2 cellular contexts compared by ENCODE assay signal in genomic region chr16:71840052-71840451, GRCh38.
TF ChIP-seq lines count a peak whose summit lies in the region.

No MANE protein-coding gene starts in this region.

TF ChIP-seq in SK-N-SH treated with all-trans-retinoic acid at 6 μM for 48 hours, 23 proteins besides CTCF, POLR2A, EP300 and RAD21:
- TF ChIP-seq POU6F1 (CRISPR knock-in tag; IDR thresholded peaks at IDR 0.05; ENCODE audit: borderline replicate concordance, low read depth) (no peak), ARNTL (CRISPR knock-in tag; IDR thresholded peaks at IDR 0.05; ENCODE audit: borderline replicate concordance, low read depth) (no peak), ZFP30 (CRISPR knock-in tag; IDR thresholded peaks at IDR 0.05) (no peak), PATZ1 (CRISPR knock-in tag; IDR thresholded peaks at IDR 0.05; ENCODE audit: borderline replicate concordance) (no peak), CSDC2 (CRISPR knock-in tag; IDR thresholded peaks at IDR 0.05) (no peak), TSHZ2 (CRISPR knock-in tag; IDR thresholded peaks at IDR 0.05) (no peak), SNAI2 (CRISPR knock-in tag; IDR thresholded peaks at IDR 0.05) (no peak), ISL1 (CRISPR knock-in tag; IDR thresholded peaks at IDR 0.05) (no peak), GLIS3 (CRISPR knock-in tag; IDR thresholded peaks at IDR 0.05) (no peak), ZNF8 (CRISPR knock-in tag; IDR thresholded peaks at IDR 0.05) (no peak), TOX (CRISPR knock-in tag; IDR thresholded peaks at IDR 0.05; ENCODE audit: borderline replicate concordance) (no peak), PPARA (CRISPR knock-in tag; IDR thresholded peaks at IDR 0.05; ENCODE audit: borderline replicate concordance) (no peak)

TF ChIP-seq in SK-N-SH, 30 proteins besides CTCF, POLR2A, EP300 and RAD21:
- TF ChIP-seq TAF1 (IDR thresholded peaks at IDR 0.05; ENCODE audit: borderline replicate concordance, low read depth, low read length), result no peak
- no peak for TF ChIP-seq YY1 (IDR thresholded peaks at IDR 0.05; ENCODE audit: low read depth)
- no peak for TF ChIP-seq MAX (IDR thresholded peaks at IDR 0.05; ENCODE audit: low read depth)
- TF ChIP-seq RXRA (IDR thresholded peaks at IDR 0.05; ENCODE audit: borderline replicate concordance, low read depth), result no peak
- TF ChIP-seq PBX3 (IDR thresholded peaks at IDR 0.05), result no peak
- TF ChIP-seq ELF1 (IDR thresholded peaks at IDR 0.05), result no peak
- no peak for TF ChIP-seq NRF1 (IDR thresholded peaks at IDR 0.05; ENCODE audit: low read depth, low read length)
- TF ChIP-seq ZBTB33 (IDR thresholded peaks at IDR 0.05; ENCODE audit: borderline replicate concordance, low read depth), result no peak
- no peak for TF ChIP-seq FOSL2 (IDR thresholded peaks at IDR 0.05; ENCODE audit: borderline replicate concordance, low read depth)
- TF ChIP-seq CHD2 (IDR thresholded peaks at IDR 0.05; ENCODE audit: low read length, partially characterized antibody), result no peak
- TF ChIP-seq GATA2 (CRISPR knock-in tag; IDR thresholded peaks at IDR 0.05), result no peak
- no peak for TF ChIP-seq MEF2A (IDR thresholded peaks at IDR 0.05; ENCODE audit: borderline replicate concordance, low read depth)
- TF ChIP-seq TEAD4 (IDR thresholded peaks at IDR 0.05; ENCODE audit: borderline replicate concordance, insufficient read depth), result no peak
TF ChIP-seq in SK-N-SH: peak in this region for 0.
